8 cellular contexts compared by ENCODE assay signal in genomic region chr7:77759294-77759889, GRCh38. TPM values are rescaled to one million over a fixed set of nuclear protein-coding genes. Genes with fewer than 3 reads are reported as not detected.
DNase-seq lines count a peak whose midpoint lies in the region; ATAC-seq and TF ChIP-seq lines count a peak whose summit lies in the region.

No MANE protein-coding gene starts in this region.

- ATAC-seq in memory B cell (ENCODE audit: low read depth) (peak; percentile 64), HG02840 (IDR thresholded peaks at IDR 0.05; ENCODE audit: low FRiP score, unreplicated experiment) (no peak)

- no peak overlapping the region for H3K4me3 Mint-ChIP-seq in activated CD4-positive, alpha-beta memory T cell treated with anti-CD3 and anti-CD28 coated beads for 36 hours
- no peak overlapping the region for H3K4me3 Mint-ChIP-seq in memory B cell

- no peaks in the 10 kb centered on the region for H3K27me3 Mint-ChIP-seq in activated CD4-positive, alpha-beta memory T cell treated with anti-CD3 and anti-CD28 coated beads for 36 hours
- H3K27me3 Mint-ChIP-seq in memory B cell = no peaks in the 10 kb centered on the region

- H3K36me3 Mint-ChIP-seq in activated CD4-positive, alpha-beta memory T cell treated with anti-CD3 and anti-CD28 coated beads for 36 hours = no peaks in the 10 kb centered on the region
- peaks cover 2% of the 10 kb centered on the region for H3K36me3 Mint-ChIP-seq in memory B cell

- intact Hi-C loops in activated CD4-positive, alpha-beta memory T cell treated with anti-CD3 and anti-CD28 coated beads for 36 hours (cut with micrococcal nuclease) = loop anchor here (1.0 to 5.0 kb wide), 4 partner anchors 63 to 281 kb away; partner anchors contain the start of genes PTPN12 and RSBN1L

- H3K4me1 Mint-ChIP-seq in activated CD4-positive, alpha-beta memory T cell treated with anti-CD3 and anti-CD28 coated beads for 36 hours (ENCODE audit: low read depth) = peaks cover 21% of the 10 kb centered on the region
- H3K4me1 Mint-ChIP-seq in memory B cell = peaks cover 17% of the 10 kb centered on the region

- POLR2A ChIA-PET in activated CD4-positive, alpha-beta memory T cell treated with anti-CD3 and anti-CD28 coated beads for 36 hours (lab: Charles Lee) = no interaction called here

- DNase-seq in COLO829 (ENCODE audit: low spot score) (peak; percentile 46), HFF-Myc (ENCODE audit: extremely low read depth, low read depth) (peak; percentile 55), NCI-H748 (lab: John Stamatoyannopoulos, UW; ENCODE audit: unreplicated experiment) (peak; percentile 31), memory B cell (ENCODE audit: low spot score in 2 of 2) (peak; percentile 74 to 79)
- DNase-seq in activated CD4-positive, alpha-beta memory T cell treated with anti-CD3 and anti-CD28 coated beads for 36 hours = peak; percentile 65
- peak; percentile 58 for DNase-seq in effector CD8-positive, alpha-beta T cell (lab: John Stamatoyannopoulos, UW)
- DNase-seq in stimulated activated CD8-positive, alpha-beta memory T cell treated with anti-CD3 and anti-CD28 coated beads, Interleukin-4, amount 100 ng/mL, for 1 hour (ENCODE audit: low read depth in 2 of 2, low spot score in 1 of 2) = peak; percentile 48 to 49

- TF ChIP-seq CTCF in HFF-Myc (IDR thresholded peaks at IDR 0.05; ENCODE audit: low read depth, low read length, missing control alignments) = peak; percentile 63

- CTCF ChIA-PET in activated CD4-positive, alpha-beta memory T cell treated with anti-CD3 and anti-CD28 coated beads for 36 hours (lab: Charles Lee) = interaction anchor here (0.6 to 3.7 kb wide), 27 partner anchors 12 to 637 kb away, joined by 3 to 156 read pairs (median 4); partner anchors contain the start of genes CCDC146, GSAP and RSBN1L

- no peak overlapping the region for H3K4me3 ChIP-seq in HFF-Myc (replicated peaks; ENCODE audit: low read depth, low read length)

- no peak overlapping the region for H3K27ac Mint-ChIP-seq in activated CD4-positive, alpha-beta memory T cell treated with anti-CD3 and anti-CD28 coated beads for 36 hours
- no peak overlapping the region for H3K27ac Mint-ChIP-seq in memory B cell

- no peaks in the 10 kb centered on the region for H3K9me3 Mint-ChIP-seq in activated CD4-positive, alpha-beta memory T cell treated with anti-CD3 and anti-CD28 coated beads for 36 hours
- H3K9me3 Mint-ChIP-seq in memory B cell = no peaks in the 10 kb centered on the region

RNA-seq across cellular contexts. Expression of gene TMEM60, which starts 38.8 kb away (rescaled TPM):
- 10 to 100 TPM; 14.2 to 15.5 TPM for total RNA-seq in activated CD4-positive, alpha-beta memory T cell treated with anti-CD3 and anti-CD28 coated beads for 36 hours

RNA-seq across cellular contexts. Expression of gene PHTF2, which starts 39.2 kb away (rescaled TPM):
- total RNA-seq in activated CD4-positive, alpha-beta memory T cell treated with anti-CD3 and anti-CD28 coated beads for 36 hours = 10 to 100 TPM; 40.8 to 41.2 TPM
